1 cellular context compared by ENCODE assay signal in the genomic region with DNA sequence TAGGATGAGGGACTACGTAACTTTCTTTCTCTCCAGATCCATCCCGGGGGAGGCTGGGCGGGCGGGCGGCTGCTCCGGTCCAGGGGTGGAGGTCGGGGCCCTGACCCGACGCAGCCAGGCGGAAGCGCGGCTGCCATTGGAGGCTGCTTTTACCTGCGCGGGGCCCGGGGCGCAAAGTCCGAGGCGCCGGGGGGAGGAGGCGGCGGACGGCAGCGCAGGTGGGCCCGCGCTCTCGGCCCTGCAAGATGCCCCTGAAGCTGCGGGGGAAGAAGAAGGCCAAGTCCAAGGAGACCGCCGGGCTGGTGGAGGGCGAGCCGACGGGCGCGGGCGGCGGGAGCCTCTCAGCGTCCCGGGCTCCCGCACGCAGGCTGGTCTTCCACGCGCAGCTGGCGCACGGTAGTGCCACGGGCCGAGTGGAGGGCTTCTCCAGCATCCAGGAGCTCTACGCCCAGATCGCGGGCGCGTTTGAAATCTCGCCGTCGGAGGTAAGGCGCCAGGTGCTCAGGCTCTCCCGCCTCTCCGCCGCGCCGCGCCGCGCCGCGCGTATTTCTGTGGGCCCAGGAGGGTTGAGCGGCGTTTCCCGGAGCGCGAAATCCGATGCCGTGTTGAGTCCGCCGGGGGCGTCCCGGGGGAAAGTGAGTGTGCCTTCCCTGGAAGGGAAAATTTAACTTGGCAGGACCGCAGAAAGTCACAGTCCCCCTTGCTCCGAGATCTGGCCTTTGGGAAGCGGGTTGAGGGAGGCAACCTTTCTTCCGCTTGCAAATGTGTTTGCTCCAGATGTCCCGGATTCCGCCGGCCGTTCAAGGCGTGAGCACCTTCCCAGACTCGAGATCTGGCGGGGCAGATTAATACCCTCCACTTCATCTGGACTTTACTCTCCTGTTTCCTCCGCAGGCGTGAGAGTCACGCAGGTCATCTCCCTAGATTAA.
TF ChIP-seq lines count a peak whose summit lies in the region.

A gene with protein sequence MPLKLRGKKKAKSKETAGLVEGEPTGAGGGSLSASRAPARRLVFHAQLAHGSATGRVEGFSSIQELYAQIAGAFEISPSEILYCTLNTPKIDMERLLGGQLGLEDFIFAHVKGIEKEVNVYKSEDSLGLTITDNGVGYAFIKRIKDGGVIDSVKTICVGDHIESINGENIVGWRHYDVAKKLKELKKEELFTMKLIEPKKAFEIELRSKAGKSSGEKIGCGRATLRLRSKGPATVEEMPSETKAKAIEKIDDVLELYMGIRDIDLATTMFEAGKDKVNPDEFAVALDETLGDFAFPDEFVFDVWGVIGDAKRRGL (plus strand): TSS at position 117 of the 929 bp plus-strand sequence. CDS start 129 bp downstream, at position 246.

TF ChIP-seq in HepG2, 621 proteins besides CTCF, POLR2A, EP300 and RAD21 (continued from another document):
- TF ChIP-seq, protein P1, sequence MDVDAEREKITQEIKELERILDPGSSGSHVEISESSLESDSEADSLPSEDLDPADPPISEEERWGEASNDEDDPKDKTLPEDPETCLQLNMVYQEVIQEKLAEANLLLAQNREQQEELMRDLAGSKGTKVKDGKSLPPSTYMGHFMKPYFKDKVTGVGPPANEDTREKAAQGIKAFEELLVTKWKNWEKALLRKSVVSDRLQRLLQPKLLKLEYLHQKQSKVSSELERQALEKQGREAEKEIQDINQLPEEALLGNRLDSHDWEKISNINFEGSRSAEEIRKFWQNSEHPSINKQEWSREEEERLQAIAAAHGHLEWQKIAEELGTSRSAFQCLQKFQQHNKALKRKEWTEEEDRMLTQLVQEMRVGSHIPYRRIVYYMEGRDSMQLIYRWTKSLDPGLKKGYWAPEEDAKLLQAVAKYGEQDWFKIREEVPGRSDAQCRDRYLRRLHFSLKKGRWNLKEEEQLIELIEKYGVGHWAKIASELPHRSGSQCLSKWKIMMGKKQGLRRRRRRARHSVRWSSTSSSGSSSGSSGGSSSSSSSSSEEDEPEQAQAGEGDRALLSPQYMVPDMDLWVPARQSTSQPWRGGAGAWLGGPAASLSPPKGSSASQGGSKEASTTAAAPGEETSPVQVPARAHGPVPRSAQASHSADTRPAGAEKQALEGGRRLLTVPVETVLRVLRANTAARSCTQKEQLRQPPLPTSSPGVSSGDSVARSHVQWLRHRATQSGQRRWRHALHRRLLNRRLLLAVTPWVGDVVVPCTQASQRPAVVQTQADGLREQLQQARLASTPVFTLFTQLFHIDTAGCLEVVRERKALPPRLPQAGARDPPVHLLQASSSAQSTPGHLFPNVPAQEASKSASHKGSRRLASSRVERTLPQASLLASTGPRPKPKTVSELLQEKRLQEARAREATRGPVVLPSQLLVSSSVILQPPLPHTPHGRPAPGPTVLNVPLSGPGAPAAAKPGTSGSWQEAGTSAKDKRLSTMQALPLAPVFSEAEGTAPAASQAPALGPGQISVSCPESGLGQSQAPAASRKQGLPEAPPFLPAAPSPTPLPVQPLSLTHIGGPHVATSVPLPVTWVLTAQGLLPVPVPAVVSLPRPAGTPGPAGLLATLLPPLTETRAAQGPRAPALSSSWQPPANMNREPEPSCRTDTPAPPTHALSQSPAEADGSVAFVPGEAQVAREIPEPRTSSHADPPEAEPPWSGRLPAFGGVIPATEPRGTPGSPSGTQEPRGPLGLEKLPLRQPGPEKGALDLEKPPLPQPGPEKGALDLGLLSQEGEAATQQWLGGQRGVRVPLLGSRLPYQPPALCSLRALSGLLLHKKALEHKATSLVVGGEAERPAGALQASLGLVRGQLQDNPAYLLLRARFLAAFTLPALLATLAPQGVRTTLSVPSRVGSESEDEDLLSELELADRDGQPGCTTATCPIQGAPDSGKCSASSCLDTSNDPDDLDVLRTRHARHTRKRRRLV (CRISPR knock-in tag; IDR thresholded peaks at IDR 0.05): no peak
- TF ChIP-seq ZFY (CRISPR knock-in tag; IDR thresholded peaks at IDR 0.05) (peak; percentile 86), TBX3 (IDR thresholded peaks at IDR 0.05; ENCODE audit: borderline replicate concordance) (no peak), ZBTB3 (CRISPR knock-in tag; IDR thresholded peaks at IDR 0.05; ENCODE audit: borderline replicate concordance, low read depth) (no peak), ZFAT (CRISPR knock-in tag; conservative IDR thresholded peaks at IDR 0.05) (no peak), ZNF337 (CRISPR knock-in tag; IDR thresholded peaks at IDR 0.05; ENCODE audit: borderline replicate concordance, low read depth) (no peak), KLF12 (CRISPR knock-in tag; IDR thresholded peaks at IDR 0.05; ENCODE audit: borderline replicate concordance) (no peak), MAZ (IDR thresholded peaks at IDR 0.05; ENCODE audit: borderline replicate concordance, low read depth, low read length) (no peak; the same call in 1 of the 2 replicates), MAZ (CRISPR knock-in tag; IDR thresholded peaks at IDR 0.05; ENCODE audit: low read depth) (peak; percentile 50; the same call in 1 of the 2 replicates), HCFC1 (IDR thresholded peaks at IDR 0.05; ENCODE audit: low read depth, low read length) (no peak), ATAD3A (CRISPR knock-in tag; IDR thresholded peaks at IDR 0.05) (no peak), ZBTB20 (CRISPR knock-in tag; IDR thresholded peaks at IDR 0.05; ENCODE audit: borderline replicate concordance, low read depth) (no peak), SRF (IDR thresholded peaks at IDR 0.05; ENCODE audit: low read depth, low read length) (no peak), ZNF367 (CRISPR knock-in tag; IDR thresholded peaks at IDR 0.05; ENCODE audit: borderline replicate concordance) (no peak), ZNF124 (CRISPR knock-in tag; IDR thresholded peaks at IDR 0.05) (no peak), ZNF660 (CRISPR knock-in tag; IDR thresholded peaks at IDR 0.05; ENCODE audit: borderline replicate concordance, low read depth) (no peak), CAMTA2 (CRISPR knock-in tag; IDR thresholded peaks at IDR 0.05; ENCODE audit: borderline replicate concordance) (0 out of 2 replicates have a peak, but pooled peaks have one; percentile 73), NFYC (CRISPR knock-in tag; IDR thresholded peaks at IDR 0.05) (peak; percentile 71), SALL2 (CRISPR knock-in tag; IDR thresholded peaks at IDR 0.05) (no peak; the same call in 1 of the 2 replicates), ZNF792 (CRISPR knock-in tag; IDR thresholded peaks at IDR 0.05) (peak; percentile 68), ZNF253 (CRISPR knock-in tag; IDR thresholded peaks at IDR 0.05; ENCODE audit: borderline replicate concordance) (no peak), TOE1 (CRISPR knock-in tag; IDR thresholded peaks at IDR 0.05) (no peak), FOXJ3 (CRISPR knock-in tag; IDR thresholded peaks at IDR 0.05; ENCODE audit: borderline replicate concordance) (no peak)
- TF ChIP-seq, protein P2, sequence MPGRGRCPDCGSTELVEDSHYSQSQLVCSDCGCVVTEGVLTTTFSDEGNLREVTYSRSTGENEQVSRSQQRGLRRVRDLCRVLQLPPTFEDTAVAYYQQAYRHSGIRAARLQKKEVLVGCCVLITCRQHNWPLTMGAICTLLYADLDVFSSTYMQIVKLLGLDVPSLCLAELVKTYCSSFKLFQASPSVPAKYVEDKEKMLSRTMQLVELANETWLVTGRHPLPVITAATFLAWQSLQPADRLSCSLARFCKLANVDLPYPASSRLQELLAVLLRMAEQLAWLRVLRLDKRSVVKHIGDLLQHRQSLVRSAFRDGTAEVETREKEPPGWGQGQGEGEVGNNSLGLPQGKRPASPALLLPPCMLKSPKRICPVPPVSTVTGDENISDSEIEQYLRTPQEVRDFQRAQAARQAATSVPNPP (CRISPR knock-in tag; IDR thresholded peaks at IDR 0.05): peak; percentile 69; the same call in 1 of the 2 replicates
- TF ChIP-seq, protein P3, sequence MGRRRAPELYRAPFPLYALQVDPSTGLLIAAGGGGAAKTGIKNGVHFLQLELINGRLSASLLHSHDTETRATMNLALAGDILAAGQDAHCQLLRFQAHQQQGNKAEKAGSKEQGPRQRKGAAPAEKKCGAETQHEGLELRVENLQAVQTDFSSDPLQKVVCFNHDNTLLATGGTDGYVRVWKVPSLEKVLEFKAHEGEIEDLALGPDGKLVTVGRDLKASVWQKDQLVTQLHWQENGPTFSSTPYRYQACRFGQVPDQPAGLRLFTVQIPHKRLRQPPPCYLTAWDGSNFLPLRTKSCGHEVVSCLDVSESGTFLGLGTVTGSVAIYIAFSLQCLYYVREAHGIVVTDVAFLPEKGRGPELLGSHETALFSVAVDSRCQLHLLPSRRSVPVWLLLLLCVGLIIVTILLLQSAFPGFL (CRISPR knock-in tag; IDR thresholded peaks at IDR 0.05): no peak
- TF ChIP-seq, protein P4, sequence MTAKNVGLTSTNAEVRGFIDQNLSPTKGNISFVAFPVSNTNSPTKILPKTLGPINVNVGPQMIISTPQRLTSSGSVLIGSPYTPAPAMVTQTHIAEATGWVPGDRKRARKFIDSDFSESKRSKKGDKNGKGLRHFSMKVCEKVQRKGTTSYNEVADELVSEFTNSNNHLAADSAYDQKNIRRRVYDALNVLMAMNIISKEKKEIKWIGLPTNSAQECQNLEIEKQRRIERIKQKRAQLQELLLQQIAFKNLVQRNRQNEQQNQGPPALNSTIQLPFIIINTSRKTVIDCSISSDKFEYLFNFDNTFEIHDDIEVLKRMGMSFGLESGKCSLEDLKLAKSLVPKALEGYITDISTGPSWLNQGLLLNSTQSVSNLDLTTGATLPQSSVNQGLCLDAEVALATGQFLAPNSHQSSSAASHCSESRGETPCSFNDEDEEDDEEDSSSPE (CRISPR knock-in tag; IDR thresholded peaks at IDR 0.05): peak; percentile 60; the same call in 1 of the 2 replicates
- TF ChIP-seq, protein P5, sequence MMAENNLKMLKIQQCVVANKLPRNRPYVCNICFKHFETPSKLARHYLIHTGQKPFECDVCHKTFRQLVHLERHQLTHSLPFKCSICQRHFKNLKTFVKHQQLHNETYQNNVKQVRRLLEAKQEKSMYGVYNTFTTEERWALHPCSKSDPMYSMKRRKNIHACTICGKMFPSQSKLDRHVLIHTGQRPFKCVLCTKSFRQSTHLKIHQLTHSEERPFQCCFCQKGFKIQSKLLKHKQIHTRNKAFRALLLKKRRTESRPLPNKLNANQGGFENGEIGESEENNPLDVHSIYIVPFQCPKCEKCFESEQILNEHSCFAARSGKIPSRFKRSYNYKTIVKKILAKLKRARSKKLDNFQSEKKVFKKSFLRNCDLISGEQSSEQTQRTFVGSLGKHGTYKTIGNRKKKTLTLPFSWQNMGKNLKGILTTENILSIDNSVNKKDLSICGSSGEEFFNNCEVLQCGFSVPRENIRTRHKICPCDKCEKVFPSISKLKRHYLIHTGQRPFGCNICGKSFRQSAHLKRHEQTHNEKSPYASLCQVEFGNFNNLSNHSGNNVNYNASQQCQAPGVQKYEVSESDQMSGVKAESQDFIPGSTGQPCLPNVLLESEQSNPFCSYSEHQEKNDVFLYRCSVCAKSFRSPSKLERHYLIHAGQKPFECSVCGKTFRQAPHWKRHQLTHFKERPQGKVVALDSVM (CRISPR knock-in tag; IDR thresholded peaks at IDR 0.05): peak; percentile 73
- TF ChIP-seq, protein P6, sequence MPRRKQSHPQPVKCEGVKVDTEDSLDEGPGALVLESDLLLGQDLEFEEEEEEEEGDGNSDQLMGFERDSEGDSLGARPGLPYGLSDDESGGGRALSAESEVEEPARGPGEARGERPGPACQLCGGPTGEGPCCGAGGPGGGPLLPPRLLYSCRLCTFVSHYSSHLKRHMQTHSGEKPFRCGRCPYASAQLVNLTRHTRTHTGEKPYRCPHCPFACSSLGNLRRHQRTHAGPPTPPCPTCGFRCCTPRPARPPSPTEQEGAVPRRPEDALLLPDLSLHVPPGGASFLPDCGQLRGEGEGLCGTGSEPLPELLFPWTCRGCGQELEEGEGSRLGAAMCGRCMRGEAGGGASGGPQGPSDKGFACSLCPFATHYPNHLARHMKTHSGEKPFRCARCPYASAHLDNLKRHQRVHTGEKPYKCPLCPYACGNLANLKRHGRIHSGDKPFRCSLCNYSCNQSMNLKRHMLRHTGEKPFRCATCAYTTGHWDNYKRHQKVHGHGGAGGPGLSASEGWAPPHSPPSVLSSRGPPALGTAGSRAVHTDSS (CRISPR knock-in tag; conservative IDR thresholded peaks at IDR 0.05): no peak
- TF ChIP-seq, protein P7, sequence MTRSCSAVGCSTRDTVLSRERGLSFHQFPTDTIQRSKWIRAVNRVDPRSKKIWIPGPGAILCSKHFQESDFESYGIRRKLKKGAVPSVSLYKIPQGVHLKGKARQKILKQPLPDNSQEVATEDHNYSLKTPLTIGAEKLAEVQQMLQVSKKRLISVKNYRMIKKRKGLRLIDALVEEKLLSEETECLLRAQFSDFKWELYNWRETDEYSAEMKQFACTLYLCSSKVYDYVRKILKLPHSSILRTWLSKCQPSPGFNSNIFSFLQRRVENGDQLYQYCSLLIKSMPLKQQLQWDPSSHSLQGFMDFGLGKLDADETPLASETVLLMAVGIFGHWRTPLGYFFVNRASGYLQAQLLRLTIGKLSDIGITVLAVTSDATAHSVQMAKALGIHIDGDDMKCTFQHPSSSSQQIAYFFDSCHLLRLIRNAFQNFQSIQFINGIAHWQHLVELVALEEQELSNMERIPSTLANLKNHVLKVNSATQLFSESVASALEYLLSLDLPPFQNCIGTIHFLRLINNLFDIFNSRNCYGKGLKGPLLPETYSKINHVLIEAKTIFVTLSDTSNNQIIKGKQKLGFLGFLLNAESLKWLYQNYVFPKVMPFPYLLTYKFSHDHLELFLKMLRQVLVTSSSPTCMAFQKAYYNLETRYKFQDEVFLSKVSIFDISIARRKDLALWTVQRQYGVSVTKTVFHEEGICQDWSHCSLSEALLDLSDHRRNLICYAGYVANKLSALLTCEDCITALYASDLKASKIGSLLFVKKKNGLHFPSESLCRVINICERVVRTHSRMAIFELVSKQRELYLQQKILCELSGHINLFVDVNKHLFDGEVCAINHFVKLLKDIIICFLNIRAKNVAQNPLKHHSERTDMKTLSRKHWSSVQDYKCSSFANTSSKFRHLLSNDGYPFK (CRISPR knock-in tag; IDR thresholded peaks at IDR 0.05; ENCODE audit: borderline replicate concordance): peak; percentile 50; the same call in 1 of the 2 replicates
- TF ChIP-seq, protein P8, sequence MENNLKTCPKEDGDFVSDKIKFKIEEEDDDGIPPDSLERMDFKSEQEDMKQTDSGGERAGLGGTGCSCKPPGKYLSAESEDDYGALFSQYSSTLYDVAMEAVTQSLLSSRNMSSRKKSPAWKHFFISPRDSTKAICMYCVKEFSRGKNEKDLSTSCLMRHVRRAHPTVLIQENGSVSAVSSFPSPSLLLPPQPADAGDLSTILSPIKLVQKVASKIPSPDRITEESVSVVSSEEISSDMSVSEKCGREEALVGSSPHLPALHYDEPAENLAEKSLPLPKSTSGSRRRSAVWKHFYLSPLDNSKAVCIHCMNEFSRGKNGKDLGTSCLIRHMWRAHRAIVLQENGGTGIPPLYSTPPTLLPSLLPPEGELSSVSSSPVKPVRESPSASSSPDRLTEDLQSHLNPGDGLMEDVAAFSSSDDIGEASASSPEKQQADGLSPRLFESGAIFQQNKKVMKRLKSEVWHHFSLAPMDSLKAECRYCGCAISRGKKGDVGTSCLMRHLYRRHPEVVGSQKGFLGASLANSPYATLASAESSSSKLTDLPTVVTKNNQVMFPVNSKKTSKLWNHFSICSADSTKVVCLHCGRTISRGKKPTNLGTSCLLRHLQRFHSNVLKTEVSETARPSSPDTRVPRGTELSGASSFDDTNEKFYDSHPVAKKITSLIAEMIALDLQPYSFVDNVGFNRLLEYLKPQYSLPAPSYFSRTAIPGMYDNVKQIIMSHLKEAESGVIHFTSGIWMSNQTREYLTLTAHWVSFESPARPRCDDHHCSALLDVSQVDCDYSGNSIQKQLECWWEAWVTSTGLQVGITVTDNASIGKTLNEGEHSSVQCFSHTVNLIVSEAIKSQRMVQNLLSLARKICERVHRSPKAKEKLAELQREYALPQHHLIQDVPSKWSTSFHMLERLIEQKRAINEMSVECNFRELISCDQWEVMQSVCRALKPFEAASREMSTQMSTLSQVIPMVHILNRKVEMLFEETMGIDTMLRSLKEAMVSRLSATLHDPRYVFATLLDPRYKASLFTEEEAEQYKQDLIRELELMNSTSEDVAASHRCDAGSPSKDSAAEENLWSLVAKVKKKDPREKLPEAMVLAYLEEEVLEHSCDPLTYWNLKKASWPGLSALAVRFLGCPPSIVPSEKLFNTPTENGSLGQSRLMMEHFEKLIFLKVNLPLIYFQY (CRISPR knock-in tag; IDR thresholded peaks at IDR 0.05; ENCODE audit: borderline replicate concordance): no peak; the same call in 1 of the 2 replicates
